Comparison of ENCODE assay signal across 8 cellular contexts in genomic region chr2:148022351-148022750, GRCh38. TPM values are rescaled to one million over a fixed set of nuclear protein-coding genes. Genes with fewer than 3 reads are reported as not detected.
DNase-seq lines count a peak whose midpoint lies in the region; ATAC-seq, FAIRE-seq and TF ChIP-seq lines count a peak whose summit lies in the region.

No MANE protein-coding gene starts in this region.

- POLR2A ChIA-PET in A673 (lab: Charles Lee; ENCODE audit: low non-redundant PET) = no interaction called here

- ATAC-seq in GM18873 (IDR thresholded peaks at IDR 0.05; ENCODE audit: low FRiP score, unreplicated experiment) (no peak), GM21529 (IDR thresholded peaks at IDR 0.05; ENCODE audit: unreplicated experiment) (no peak)

- H3K4me3 ChIP-seq in A673 (ENCODE audit: low read depth, low read length, poor library complexity, severe bottlenecking) (peak overlapping the region; percentile 70), HUES6 (ENCODE audit: low read depth, low read length) (peak overlapping the region; percentile 88), small intestine (ENCODE audit: low read depth in 1 of 2, low read length in 2 of 2) (peak overlapping the region in 1 of 2 donors; percentile 61)

- H3K9me3 Mint-ChIP-seq in brain = no peaks in the 10 kb centered on the region

- intact Hi-C loops in A673 (cut with micrococcal nuclease; ENCODE audit: unreplicated experiment) = no loop called here

- FAIRE-seq in urothelium cell line (lab: Jason Lieb, UNC) (no peak), small intestine (lab: Jason Lieb, UNC) (no peak)

- CTCF ChIA-PET in A673 (lab: Charles Lee) = no interaction called here

- peaks cover 20% of the 10 kb centered on the region for H3K27me3 Mint-ChIP-seq in brain

- TF ChIP-seq CTCF in A673 (conservative IDR thresholded peaks at IDR 0.05; ENCODE audit: low read depth, low read length) = no peak
- no peak for TF ChIP-seq CTCF in brain (conservative IDR thresholded peaks at IDR 0.05)

- H3K27ac Mint-ChIP-seq in brain = peak overlapping the region; percentile 96 to 100 (median 98)

- no peak for DNase-seq in A673 (ENCODE audit: low spot score)
- peak; percentile 15 to 17 for DNase-seq in lung microvascular endothelial cell (ENCODE audit: low read depth in 2 of 2)
- DNase-seq in urothelium cell line (ENCODE audit: low spot score) = no peak
- DNase-seq in small intestine = no peak

- H3K9ac ChIP-seq in HUES6 (ENCODE audit: low read length) = no peak overlapping the region

- H3K4me1 ChIP-seq in A673 (ENCODE audit: insufficient read depth, low read length, poor library complexity, severe bottlenecking) = peaks cover 13% of the 10 kb centered on the region
- H3K4me1 ChIP-seq in HUES6 (ENCODE audit: control insufficient read depth, insufficient read depth, low read length) = peaks cover 12% of the 10 kb centered on the region
- H3K4me1 ChIP-seq in small intestine (ENCODE audit: control insufficient read depth in 2 of 2, insufficient read depth in 1 of 2, low read depth in 1 of 2, low read length in 1 of 2) = peaks cover 0 to 3% of the 10 kb centered on the region in 2 donors

- H3K9me3 ChIP-seq in A673 (ENCODE audit: low read depth, low read length, poor library complexity, severe bottlenecking) = no peaks in the 10 kb centered on the region
- H3K9me3 ChIP-seq in HUES6 (ENCODE audit: control insufficient read depth, insufficient read depth, low read depth, low read length) = no peaks in the 10 kb centered on the region
- no peaks in the 10 kb centered on the region for H3K9me3 ChIP-seq in small intestine (ENCODE audit: control insufficient read depth, low read depth)

- no peaks in the 10 kb centered on the region for H3K36me3 Mint-ChIP-seq in brain

- 17 to 26% (median 18%) methylated on average over 1 of the region's 1 CpG for WGBS in small intestine, 3 donors

- peak overlapping the region; percentile 97 to 100 (median 99) for H3K4me3 Mint-ChIP-seq in brain

- BruUV-seq in A673 (replicated peaks; lab: Mats Ljungman, UMichigan) = TSS peak; percentile 24

- peak overlapping the region; percentile 87 for H3K27ac ChIP-seq in A673 (ENCODE audit: low read depth, low read length, poor library complexity, severe bottlenecking)
- no peak overlapping the region for H3K27ac ChIP-seq in HUES6 (ENCODE audit: low read depth, low read length)
- no peak overlapping the region for H3K27ac ChIP-seq in small intestine (ENCODE audit: low read depth in 1 of 2, low read length in 1 of 2)

- peaks cover 59% of the 10 kb centered on the region for H3K4me1 Mint-ChIP-seq in brain

- H3K36me3 ChIP-seq in A673 (ENCODE audit: insufficient read depth, low read length, poor library complexity, severe bottlenecking) (no peaks in the 10 kb centered on the region), HUES6 (ENCODE audit: control insufficient read depth, insufficient read depth, low read length) (no peaks in the 10 kb centered on the region), small intestine (ENCODE audit: control insufficient read depth in 2 of 2, insufficient read depth in 2 of 2, low read length in 2 of 2) (no peaks in the 10 kb centered on the region)

- H3K27me3 ChIP-seq in A673 (replicated peaks; ENCODE audit: insufficient read depth, low read depth, low read length, poor library complexity) = no peaks in the 10 kb centered on the region
- H3K27me3 ChIP-seq in HUES6 (ENCODE audit: control insufficient read depth, insufficient read depth, low read length) = no peaks in the 10 kb centered on the region
- no peaks in the 10 kb centered on the region for H3K27me3 ChIP-seq in small intestine (ENCODE audit: control insufficient read depth in 2 of 2, insufficient read depth in 2 of 2, low read length in 2 of 2)

RNA-seq across cellular contexts. Expression of gene MBD5, which starts 1.5 kb away (rescaled TPM):
- total RNA-seq in A673 (2021) (32.4 and 36.1 TPM in 2 replicates), lung microvascular endothelial cell (5.2 and 7.6 TPM in 2 replicates)
- polyA plus RNA-seq in brain (ENCODE audit: insufficient read depth, low read depth, low replicate concordance) (8.3 TPM), small intestine (1 to 10 TPM; 2.7 to 6.2 (median 3.1) TPM)

RNA-seq across cellular contexts. Expression of gene ORC4, which starts 1.8 kb away (rescaled TPM):
- total RNA-seq in A673 (2021) = 63.5 and 63.9 TPM in 2 replicates
- polyA plus RNA-seq in brain (ENCODE audit: insufficient read depth, low read depth, low replicate concordance) = 17.4 TPM
- total RNA-seq in lung microvascular endothelial cell = 13.3 and 18.3 TPM in 2 replicates
- 10 to 100 TPM; 10.1 to 16.0 (median 11.1) TPM for polyA plus RNA-seq in small intestine

Comparison
In these comparisons a context has a peak if more than half of its experiments do, and no peak if none do; other contexts are left out.
1. DNase-seq: peak in lung microvascular endothelial cell (2 of 2); none in A673 (single experiment), urothelium cell line (single experiment) and small intestine (single experiment).